9 cellular contexts compared by ENCODE assay signal in genomic region chr11:46380340-46381045, GRCh38. TPM values are rescaled to one million over a fixed set of nuclear protein-coding genes. Genes with fewer than 3 reads are reported as not detected.
A peak's percentile ranks its signal among the peaks of the same experiment; 100 is the strongest.
DNase-seq lines count a peak whose midpoint lies in the region; ATAC-seq and TF ChIP-seq lines count a peak whose summit lies in the region.
"Had no signal": no experiment of that assay in that cellular context is flagged by ENCODE, and none has a peak within 500 bp of the region (broad histone marks: within the 10 kb centered on the region; RNA-seq: fewer than 3 reads in every experiment).

No MANE protein-coding gene starts in this region.

- H3K4me3 ChIP-seq in fibroblast of the aortic adventitia (ENCODE audit: low read depth, low read length) (peak overlapping the region; percentile 59), neuronal stem cell (ENCODE audit: low read length in 2 of 2) (peak overlapping the region; percentile 80), upper lobe of left lung (peak overlapping the region; percentile 67 to 92 (median 74))

- no peak for TF ChIP-seq CTCF in fibroblast of the aortic adventitia (IDR thresholded peaks at IDR 0.05; ENCODE audit: insufficient read depth, low read length)
- TF ChIP-seq CTCF in upper lobe of left lung (IDR thresholded peaks at IDR 0.05) = no peak

- peaks cover 6% of the 10 kb centered on the region for H3K79me1 ChIP-seq in neuronal stem cell (ENCODE audit: low read depth, low read length)

- peak overlapping the region; percentile 99 for H3K14ac ChIP-seq in neuronal stem cell (ENCODE audit: low read length)

- H3K9me3 ChIP-seq in neuronal stem cell (replicated peaks in 1 of 2; ENCODE audit: control insufficient read depth in 2 of 2, insufficient read depth in 1 of 2, low read depth in 1 of 2, low read length in 2 of 2) (no peaks in the 10 kb centered on the region), upper lobe of left lung (no peaks in the 10 kb centered on the region)

- no CpG with 5 or more reads among the region's 45 CpGs for WGBS in neuronal stem cell (ENCODE audit: extremely low coverage in 2 of 2, insufficient read length in 2 of 2, insufficient replicate concordance in 1 of 2), 2 donors
- WGBS in upper lobe of left lung, 2 donors = 1 to 2% methylated on average over 22 to 31 of the region's 45 CpGs

- no peaks in the 10 kb centered on the region for H3K27me3 ChIP-seq in neuronal stem cell (ENCODE audit: control insufficient read depth in 3 of 3, insufficient read depth in 3 of 3, low read depth in 1 of 3, low read length in 3 of 3)
- peaks cover 0 to 10% (median 2%) of the 10 kb centered on the region in 4 donors for H3K27me3 ChIP-seq in upper lobe of left lung

- peak overlapping the region; percentile 98 for H2BK120ac ChIP-seq in neuronal stem cell (ENCODE audit: low read depth, low read length)

- peak overlapping the region; percentile 97 for H2BK15ac ChIP-seq in neuronal stem cell (ENCODE audit: low read length)

- TF ChIP-seq EP300 in upper lobe of left lung (IDR thresholded peaks at IDR 0.05) = no peak

- no peak overlapping the region for H4K8ac ChIP-seq in neuronal stem cell (ENCODE audit: low read depth, low read length)

- peak overlapping the region; percentile 98 for H3K27ac ChIP-seq in neuronal stem cell (replicated peaks; ENCODE audit: low read length)
- H3K27ac ChIP-seq in upper lobe of left lung = peak overlapping the region; percentile 71 to 88 (median 77)
- H3K27ac ChIP-seq: C4-2B had no signal

- peak overlapping the region; percentile 93 for H3K23ac ChIP-seq in neuronal stem cell (ENCODE audit: low read depth, low read length, poor library complexity)

- H4K91ac ChIP-seq in neuronal stem cell (ENCODE audit: low read depth, low read length, poor library complexity) = peak overlapping the region; percentile 85

- peak overlapping the region; percentile 100 for H3K18ac ChIP-seq in neuronal stem cell (ENCODE audit: low read length)

- H3K4me2 ChIP-seq in neuronal stem cell (ENCODE audit: insufficient read depth, low read length, poor library complexity, severe bottlenecking) = peak overlapping the region; percentile 91

- peak; percentile 12 to 77 for ATAC-seq in upper lobe of left lung (ENCODE audit: low FRiP score in 2 of 2)
- ATAC-seq in HG03139 (IDR thresholded peaks at IDR 0.05; ENCODE audit: unreplicated experiment) = no peak

- peak overlapping the region; percentile 100 for H2BK5ac ChIP-seq in neuronal stem cell (ENCODE audit: low read length)

- TF ChIP-seq POLR2A in upper lobe of left lung (IDR thresholded peaks at IDR 0.05) = no peak

- H2AK5ac ChIP-seq in neuronal stem cell (ENCODE audit: low read depth, low read length) = peak overlapping the region; percentile 100

- H3K9ac ChIP-seq in neuronal stem cell (ENCODE audit: low read depth, low read length, poor library complexity) = peak overlapping the region; percentile 91

- DNase-seq in NCI-H1436 (lab: John Stamatoyannopoulos, UW) = peak; percentile 38
- DNase-seq in NCI-H1436 treated with DMSO at 0.1 percent for 48 hours (lab: John Stamatoyannopoulos, UW) = no peak
- peak; percentile 54 for DNase-seq in NCI-H526 treated with DMSO at 0.1 percent for 48 hours (lab: John Stamatoyannopoulos, UW)
- DNase-seq in activated T-cell treated with anti-CD3 and anti-CD28 coated beads, Interleukin-2, amount 50 U/mL, for 48 hours = peak; percentile 80 to 82
- DNase-seq in fibroblast of the aortic adventitia (ENCODE audit: low read depth) = no peak
- DNase-seq in neuronal stem cell (ENCODE audit: low spot score) = peak; percentile 90
- DNase-seq in upper lobe of left lung = peak; percentile 85 to 93

- H3K4me1 ChIP-seq in neuronal stem cell (ENCODE audit: control insufficient read depth in 2 of 2, insufficient read depth in 1 of 2, low read depth in 1 of 2, low read length in 2 of 2) (peaks cover 23 to 26% of the 10 kb centered on the region in 2 donors), upper lobe of left lung (peaks cover 18 to 40% (median 27%) of the 10 kb centered on the region in 4 donors)

- peak overlapping the region; percentile 82 for H2AFZ ChIP-seq in neuronal stem cell (ENCODE audit: low read length)

- H3K4ac ChIP-seq in neuronal stem cell (ENCODE audit: low read length) = no peak overlapping the region

- peak overlapping the region; percentile 84 for H2BK12ac ChIP-seq in neuronal stem cell (ENCODE audit: low read length)

- peaks cover 16 to 53% of the 10 kb centered on the region in 2 donors for H3K36me3 ChIP-seq in neuronal stem cell (replicated peaks in 1 of 2; ENCODE audit: control insufficient read depth in 2 of 2, insufficient read depth in 2 of 2, low read length in 2 of 2)
- peaks cover 5 to 31% (median 22%) of the 10 kb centered on the region in 4 donors for H3K36me3 ChIP-seq in upper lobe of left lung

RNA-seq across cellular contexts. Expression of gene MDK, which starts 1.0 kb away (rescaled TPM):
- 52.2 and 96.0 TPM in 2 replicates for total RNA-seq in fibroblast of the aortic adventitia (ENCODE audit: low replicate concordance)
- 1,851 TPM for polyA plus RNA-seq in neuronal stem cell (2013, experiment 1 of 2)
- 1,853 TPM for polyA plus RNA-seq in neuronal stem cell (2013, experiment 2 of 2)
- total RNA-seq in upper lobe of left lung = 10 to 100 TPM in 5 of 6 donors, not detected in 1; 14.3 to 44.8 (median 34.1) TPM

RNA-seq across cellular contexts. Expression of gene CHRM4, which starts 11.1 kb away (rescaled TPM):
- total RNA-seq in fibroblast of the aortic adventitia (ENCODE audit: low replicate concordance) = not detected in 2 replicates
- 0.10 TPM for polyA plus RNA-seq in neuronal stem cell (2013, experiment 1 of 2)
- polyA plus RNA-seq in neuronal stem cell (2013, experiment 2 of 2) = 0.15 TPM
- 1 to 10 TPM in 1 of 6 donors, under 1 TPM in 3, not detected in 2; 0.34 to 1.4 (median 0.53) TPM for total RNA-seq in upper lobe of left lung

RNA-seq across cellular contexts. Expression of gene DGKZ, which starts 33.2 kb away (rescaled TPM):
- total RNA-seq in fibroblast of the aortic adventitia (ENCODE audit: low replicate concordance) (27.1 and 37.7 TPM in 2 replicates), upper lobe of left lung (100 to 1,000 TPM in 2 of 6 donors, 10 to 100 TPM in 4; 55.1 to 145 (median 65.5) TPM)
- polyA plus RNA-seq in neuronal stem cell (2013, experiment 1 of 2) = 33.3 TPM
- 32.3 TPM for polyA plus RNA-seq in neuronal stem cell (2013, experiment 2 of 2)

Comparison
In these comparisons a context has a peak if more than half of its experiments do, and no peak if none do; other contexts are left out.
1. DNase-seq: peak in NCI-H1436 (single experiment), NCI-H526 treated with DMSO at 0.1 percent for 48 hours (single experiment), activated T-cell treated with anti-CD3 and anti-CD28 coated beads, Interleukin-2, amount 50 U/mL, for 48 hours (2 of 2), neuronal stem cell (single experiment) and upper lobe of left lung (2 of 2); none in NCI-H1436 treated with DMSO at 0.1 percent for 48 hours (single experiment) and fibroblast of the aortic adventitia (single experiment).
2. Peak in every context shown above with its lines, with median percentiles within 50 percentile points of each other: H3K4me3 ChIP-seq.